Comparison of ENCODE assay signal across 26 cellular contexts in the genomic region with DNA sequence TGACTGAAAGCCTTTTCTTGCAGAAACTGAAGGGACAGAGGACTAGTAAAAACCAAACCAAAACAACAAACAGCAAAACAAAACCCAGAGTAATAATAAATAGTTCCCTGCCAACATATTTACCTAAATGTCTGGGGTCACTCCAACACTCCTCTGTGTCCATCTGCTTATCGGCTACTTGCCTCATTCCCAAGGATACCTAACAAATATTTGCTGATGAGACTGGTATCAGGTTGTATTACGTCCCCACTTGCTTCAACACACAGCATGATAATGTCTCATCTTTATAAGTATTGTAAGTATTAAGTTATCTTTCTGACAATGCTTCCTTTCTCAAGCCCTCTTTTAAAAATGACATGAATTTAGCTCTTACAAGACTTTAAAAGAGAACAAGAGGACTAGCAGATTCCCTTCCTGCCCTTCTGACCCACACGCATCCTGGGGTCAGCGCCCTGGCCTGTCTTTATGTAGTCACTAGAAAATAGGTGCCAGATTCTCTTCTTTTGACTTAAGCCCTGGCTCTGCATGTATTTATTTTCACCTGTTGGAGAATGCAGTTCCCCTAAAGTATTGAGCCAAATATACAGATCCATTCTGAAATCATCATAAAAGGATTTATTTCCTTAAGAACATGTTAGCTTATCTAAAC.
"Had no signal": no experiment of that assay in that cellular context is flagged by ENCODE, and none has a peak within 500 bp of the region (broad histone marks: within the 10 kb centered on the region; RNA-seq: fewer than 3 reads in every experiment).

No MANE protein-coding gene starts in this region.

- H3K9me3 Mint-ChIP-seq: activated CD4-positive, alpha-beta T cell treated with anti-CD3 and anti-CD28 coated beads, Interleukin-2, amount 10 ng/mL, durations not matched to agents 7 days and 5 days; activated CD8-positive, alpha-beta T cell treated with anti-CD3 and anti-CD28 coated beads for 36 hours; activated naive CD4-positive, alpha-beta T cell treated with anti-CD3 and anti-CD28 coated beads, Interleukin-2, amount 50 U/mL, for 72 hours; activated T-helper 17 cell treated with anti-CD3 and anti-CD28 coated beads, Interleukin-2, amount 50 U/mL, for 72 hours; brain; naive B cell; type B pancreatic cell had no signal

- ATAC-seq: activated CD8-positive, alpha-beta memory T cell treated with anti-CD3 and anti-CD28 coated beads, Interleukin-2, amount 10 ng/mL, durations not matched to agents 7 days and 5 days; activated CD8-positive, alpha-beta T cell treated with anti-CD3 and anti-CD28 coated beads for 36 hours; activated naive CD4-positive, alpha-beta T cell treated with anti-CD3 and anti-CD28 coated beads, Interleukin-2, amount 50 U/mL, for 72 hours; activated T-helper 17 cell treated with anti-CD3 and anti-CD28 coated beads, Interleukin-2, amount 50 U/mL, for 72 hours; foreskin keratinocyte; left colon; lower lobe of right lung had no signal

- H3K27ac ChIP-seq: foreskin keratinocyte, lower lobe of right lung, testis, vagina had no signal

- H3K4me3 ChIP-seq: lower lobe of right lung, testis, vagina had no signal

- H3K27me3 Mint-ChIP-seq: brain, type B pancreatic cell had no signal

- H3K27ac Mint-ChIP-seq: activated CD4-positive, alpha-beta T cell treated with anti-CD3 and anti-CD28 coated beads, Interleukin-2, amount 10 ng/mL, durations not matched to agents 7 days and 5 days; activated CD8-positive, alpha-beta memory T cell treated with anti-CD3 and anti-CD28 coated beads, Interleukin-2, amount 10 ng/mL, durations not matched to agents 7 days and 5 days; activated CD8-positive, alpha-beta T cell treated with anti-CD3 and anti-CD28 coated beads for 36 hours; activated naive CD4-positive, alpha-beta T cell treated with anti-CD3 and anti-CD28 coated beads, Interleukin-2, amount 50 U/mL, for 72 hours; activated T-helper 17 cell treated with anti-CD3 and anti-CD28 coated beads, Interleukin-2, amount 50 U/mL, for 72 hours; naive B cell; progenitor cell of endocrine pancreas; type B pancreatic cell had no signal

- DNase-seq: activated CD4-positive, alpha-beta T cell treated with anti-CD3 and anti-CD28 coated beads, Interleukin-2, amount 10 ng/mL, durations not matched to agents 7 days and 5 days; activated CD4-positive, CD25-positive, alpha-beta regulatory T cell treated with anti-CD3 and anti-CD28 coated beads, Interleukin-2, amount 50 U/mL, for 72 hours; activated CD8-positive, alpha-beta memory T cell treated with anti-CD3 and anti-CD28 coated beads, Interleukin-2, amount 10 ng/mL, durations not matched to agents 7 days and 5 days; activated CD8-positive, alpha-beta T cell treated with anti-CD3 and anti-CD28 coated beads for 36 hours; aorta; central memory CD4-positive, alpha-beta T cell; dermis blood vessel endothelial cell; effector CD8-positive, alpha-beta T cell; foreskin keratinocyte; left colon; lower lobe of right lung; naive B cell; retina; stimulated activated CD4-positive, alpha-beta T cell treated with anti-CD3 and anti-CD28 coated beads, Interleukin-4, amount 100 ng/mL, for 1 hour; stimulated activated naive CD4-positive, alpha-beta T cell; testis; WERI-Rb-1 had no signal

- H3K4me1 Mint-ChIP-seq: activated CD4-positive, alpha-beta T cell treated with anti-CD3 and anti-CD28 coated beads, Interleukin-2, amount 10 ng/mL, durations not matched to agents 7 days and 5 days; activated CD8-positive, alpha-beta memory T cell treated with anti-CD3 and anti-CD28 coated beads, Interleukin-2, amount 10 ng/mL, durations not matched to agents 7 days and 5 days; activated T-helper 17 cell treated with anti-CD3 and anti-CD28 coated beads, Interleukin-2, amount 50 U/mL, for 72 hours; naive B cell had no signal

- H3K4me3 Mint-ChIP-seq: activated CD4-positive, alpha-beta T cell treated with anti-CD3 and anti-CD28 coated beads, Interleukin-2, amount 10 ng/mL, durations not matched to agents 7 days and 5 days; activated CD8-positive, alpha-beta memory T cell treated with anti-CD3 and anti-CD28 coated beads, Interleukin-2, amount 10 ng/mL, durations not matched to agents 7 days and 5 days; activated CD8-positive, alpha-beta T cell treated with anti-CD3 and anti-CD28 coated beads for 36 hours; activated T-helper 17 cell treated with anti-CD3 and anti-CD28 coated beads, Interleukin-2, amount 50 U/mL, for 72 hours; brain; naive B cell; neural crest cell; type B pancreatic cell had no signal

- FAIRE-seq: keratinocyte, TTC549 had no signal

- H3K36me3 ChIP-seq: lower lobe of right lung, vagina, WERI-Rb-1 had no signal

- H3K4me1 ChIP-seq: foreskin keratinocyte, lower lobe of right lung, testis, vagina had no signal

- H3K36me3 Mint-ChIP-seq: activated CD8-positive, alpha-beta memory T cell treated with anti-CD3 and anti-CD28 coated beads, Interleukin-2, amount 10 ng/mL, durations not matched to agents 7 days and 5 days; activated naive CD4-positive, alpha-beta T cell treated with anti-CD3 and anti-CD28 coated beads, Interleukin-2, amount 50 U/mL, for 72 hours; brain; naive B cell; type B pancreatic cell had no signal

- H3K27me3 ChIP-seq: foreskin keratinocyte, testis, vagina had no signal

- H3K9me3 ChIP-seq: lower lobe of right lung, testis, vagina had no signal
